9 cellular contexts compared by ENCODE assay signal in the genomic region with DNA sequence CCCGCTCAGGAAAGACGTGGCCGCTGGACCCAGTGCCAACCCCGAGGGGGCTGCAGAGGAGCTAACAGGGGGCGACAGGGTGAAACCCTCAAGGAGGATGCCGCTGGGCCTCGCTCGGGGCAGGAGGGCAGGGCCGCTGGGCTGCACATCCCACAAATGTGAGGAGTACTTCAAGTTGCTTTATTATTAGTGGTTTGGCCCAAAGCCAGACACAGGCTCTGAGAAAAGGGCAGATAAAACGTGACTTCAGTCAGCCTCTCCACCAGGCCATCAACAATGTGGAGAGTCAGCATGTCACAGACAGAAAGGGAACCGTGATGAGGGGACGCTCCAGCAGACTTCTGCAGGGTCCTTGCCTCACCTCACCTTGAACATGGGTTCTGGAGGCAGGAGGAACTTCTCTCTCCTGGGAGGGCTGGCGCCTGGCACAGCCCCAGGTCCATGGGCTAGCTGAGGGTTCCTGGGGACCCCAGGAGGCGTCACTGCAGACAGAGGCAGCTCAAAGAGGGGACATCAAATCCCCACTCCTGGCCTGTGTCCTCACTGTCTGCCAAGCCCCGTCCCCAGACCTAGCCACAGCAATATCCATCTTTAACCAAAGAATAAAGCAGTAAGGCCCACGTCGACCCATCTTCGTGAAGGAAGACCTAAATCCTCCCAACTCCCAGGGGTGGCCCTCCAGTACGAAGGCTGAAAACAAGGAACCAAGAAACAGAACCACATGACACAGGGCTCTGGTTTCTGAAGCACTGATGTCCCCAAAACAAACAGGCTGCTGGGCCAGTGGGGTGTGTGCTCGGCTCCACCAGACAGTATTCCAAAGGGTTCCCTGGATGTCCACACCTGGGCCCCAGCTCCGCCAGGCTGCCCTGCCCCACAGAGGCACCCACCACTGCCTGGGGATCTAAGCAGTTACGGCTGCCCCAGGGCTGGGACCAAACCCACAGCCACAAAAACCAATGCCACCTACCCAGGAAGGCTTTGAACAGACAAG. TPM values are rescaled to one million over a fixed set of nuclear protein-coding genes. Genes with fewer than 3 reads are reported as not detected.
DNase-seq lines count a peak whose midpoint lies in the region; ATAC-seq, FAIRE-seq and TF ChIP-seq lines count a peak whose summit lies in the region.
"Had no signal": no experiment of that assay in that cellular context is flagged by ENCODE, and none has a peak within 500 bp of the region (broad histone marks: within the 10 kb centered on the region; RNA-seq: fewer than 3 reads in every experiment).

No MANE protein-coding gene starts in this region.

- intact Hi-C loops in dendritic cell treated with granulocyte-macrophage colony-stimulating factor and Interleukin-4, amounts not matched to agents 40 ng/mL and 50 ng/mL, for 4 days (cut with micrococcal nuclease): no loop called here
- intact Hi-C loops in prostate gland (cut with DNase I): no loop called here

- DNase-seq in GM12891 (ENCODE audit: insufficient read length, low spot score): no peak
- DNase-seq in NCI-H345 (lab: John Stamatoyannopoulos, UW): peak; percentile 51
- DNase-seq in prostate gland (ENCODE audit: low spot score): peak; percentile 65
- no peak for DNase-seq in HK-2 (ENCODE audit: unreplicated experiment)
- DNase-seq in hippocampal formation (lab: John Stamatoyannopoulos, UW): no peak
- no peak for DNase-seq in left lobe of liver (ENCODE audit: low spot score)
- DNase-seq: activated B cell treated with CpG ODN at 0.5 μM for 24 hours had no signal

- no peak overlapping the region for H3K4me3 ChIP-seq in prostate gland

- TF ChIP-seq CTCF in prostate gland (IDR thresholded peaks at IDR 0.05): no peak

- peaks cover 6% of the 10 kb centered on the region for H3K4me1 Mint-ChIP-seq in dendritic cell treated with granulocyte-macrophage colony-stimulating factor and Interleukin-4, amounts not matched to agents 40 ng/mL and 50 ng/mL, for 4 days (ENCODE audit: low read depth)

- ATAC-seq in HG03521 (IDR thresholded peaks at IDR 0.05; ENCODE audit: unreplicated experiment) (no peak), left lobe of liver (no peak)

- peaks cover 4% of the 10 kb centered on the region for H3K27me3 Mint-ChIP-seq in dendritic cell treated with granulocyte-macrophage colony-stimulating factor and Interleukin-4, amounts not matched to agents 40 ng/mL and 50 ng/mL, for 4 days
- H3K27me3 Mint-ChIP-seq: activated B cell treated with CpG ODN at 0.5 μM for 24 hours had no signal

- TF ChIP-seq POLR2A in GM12891 (IDR thresholded peaks at IDR 0.05; ENCODE audit: low read depth, low read length): no peak
- TF ChIP-seq POLR2A in prostate gland (IDR thresholded peaks at IDR 0.05): no peak

- H3K36me3 Mint-ChIP-seq in dendritic cell treated with granulocyte-macrophage colony-stimulating factor and Interleukin-4, amounts not matched to agents 40 ng/mL and 50 ng/mL, for 4 days (ENCODE audit: low read depth): no peaks in the 10 kb centered on the region

- no peaks in the 10 kb centered on the region for H3K9me3 ChIP-seq in prostate gland

- peak overlapping the region; percentile 49 for H3K27ac Mint-ChIP-seq in dendritic cell treated with granulocyte-macrophage colony-stimulating factor and Interleukin-4, amounts not matched to agents 40 ng/mL and 50 ng/mL, for 4 days
- H3K27ac Mint-ChIP-seq: activated B cell treated with CpG ODN at 0.5 μM for 24 hours had no signal

- H3K4me3 Mint-ChIP-seq in dendritic cell treated with granulocyte-macrophage colony-stimulating factor and Interleukin-4, amounts not matched to agents 40 ng/mL and 50 ng/mL, for 4 days: no peak overlapping the region
- H3K4me3 Mint-ChIP-seq: activated B cell treated with CpG ODN at 0.5 μM for 24 hours had no signal

- no peaks in the 10 kb centered on the region for H3K9me3 Mint-ChIP-seq in dendritic cell treated with granulocyte-macrophage colony-stimulating factor and Interleukin-4, amounts not matched to agents 40 ng/mL and 50 ng/mL, for 4 days
- H3K9me3 Mint-ChIP-seq: activated B cell treated with CpG ODN at 0.5 μM for 24 hours had no signal

- H3K27ac ChIP-seq in prostate gland: peak overlapping the region; percentile 48 to 84

- FAIRE-seq in GM12891 (lab: Jason Lieb, UNC): peak; percentile 23

- H3K27me3 ChIP-seq in prostate gland (replicated peaks; ENCODE audit: insufficient read depth): no peaks in the 10 kb centered on the region

- WGBS in prostate gland: 53% methylated on average over 22 of the region's 22 CpGs

- H3K36me3 ChIP-seq in prostate gland: no peaks in the 10 kb centered on the region

- H3K4me1 ChIP-seq in prostate gland (replicated peaks): peaks cover 85% of the 10 kb centered on the region

TF ChIP-seq in GM12891, 5 proteins besides CTCF, POLR2A, EP300 and RAD21:
- TF ChIP-seq SPI1 (IDR thresholded peaks at IDR 0.05; ENCODE audit: low read depth, low read length) (no peak), POU2F2 (IDR thresholded peaks at IDR 0.05; ENCODE audit: low read depth, low read length) (no peak), TAF1 (IDR thresholded peaks at IDR 0.05; ENCODE audit: low read depth, low read length) (no peak), PAX5 (IDR thresholded peaks at IDR 0.05; ENCODE audit: insufficient read depth, low read length, severe bottlenecking) (no peak), POLR2AphosphoS5 (IDR thresholded peaks at IDR 0.05; ENCODE audit: low read depth, low read length) (no peak)
TF ChIP-seq in GM12891: peak in this region for 0.

RNA-seq across cellular contexts. Expression of a gene that starts 35.1 kb away (rescaled TPM):
- polyA plus RNA-seq in GM12891 (2012; ENCODE audit: low read depth, missing spikeins): 0.82 TPM
- total RNA-seq in prostate gland: 10 to 100 TPM; 35.1 to 47.2 TPM
- 25.0 TPM for total RNA-seq in left lobe of liver

Comparison
In these comparisons a context has a peak if more than half of its experiments do, and no peak if none do; other contexts are left out.
1. DNase-seq: peak in NCI-H345 (single experiment) and prostate gland (single experiment); none in GM12891 (single experiment), HK-2 (single experiment), hippocampal formation (0 of 2) and left lobe of liver (single experiment).